Comparison of ENCODE assay signal across 1 cellular context in genomic region chr18:26205318-26205717, GRCh38.
A peak's percentile ranks its signal among the peaks of the same experiment; 100 is the strongest.
TF ChIP-seq lines count a peak whose summit lies in the region.

No MANE protein-coding gene starts in this region.

TF ChIP-seq in K562, 482 proteins besides CTCF, POLR2A, EP300 and RAD21 (continued from another document):
- TF ChIP-seq MAZ (CRISPR knock-in tag; conservative IDR thresholded peaks at IDR 0.05 in 1 of 2, IDR thresholded peaks at IDR 0.05 in 1 of 2): no peak
- no peak for TF ChIP-seq TCF3 (CRISPR knock-in tag; IDR thresholded peaks at IDR 0.05)
- TF ChIP-seq LARP7 (IDR thresholded peaks at IDR 0.05): 0 out of 2 replicates have a peak, but pooled peaks have one; percentile 27
- no peak for TF ChIP-seq ZBTB40 (IDR thresholded peaks at IDR 0.05)
- no peak for TF ChIP-seq ZBTB40 (CRISPR knock-in tag; IDR thresholded peaks at IDR 0.05)
- TF ChIP-seq TFAP4 (CRISPR knock-in tag; IDR thresholded peaks at IDR 0.05; ENCODE audit: borderline replicate concordance): no peak
